ENCODE assay signal across 1 cellular context in genomic region chr4:2968381-2968780, GRCh38.
TF ChIP-seq lines count a peak whose summit lies in the region.

No MANE protein-coding gene starts in this region.

TF ChIP-seq in WTC11, 78 proteins besides CTCF, POLR2A, EP300 and RAD21 (continued from another document):
- TF ChIP-seq AR (CRISPR knock-in tag; IDR thresholded peaks at IDR 0.05) = no peak
- no peak for TF ChIP-seq TEAD1 (CRISPR knock-in tag; IDR thresholded peaks at IDR 0.05)
- TF ChIP-seq, protein P1, sequence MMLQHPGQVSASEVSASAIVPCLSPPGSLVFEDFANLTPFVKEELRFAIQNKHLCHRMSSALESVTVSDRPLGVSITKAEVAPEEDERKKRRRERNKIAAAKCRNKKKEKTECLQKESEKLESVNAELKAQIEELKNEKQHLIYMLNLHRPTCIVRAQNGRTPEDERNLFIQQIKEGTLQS (CRISPR knock-in tag; conservative IDR thresholded peaks at IDR 0.05) = no peak
- no peak for TF ChIP-seq ZNF263 (CRISPR knock-in tag; IDR thresholded peaks at IDR 0.05; ENCODE audit: low read depth)
- TF ChIP-seq, protein P2, sequence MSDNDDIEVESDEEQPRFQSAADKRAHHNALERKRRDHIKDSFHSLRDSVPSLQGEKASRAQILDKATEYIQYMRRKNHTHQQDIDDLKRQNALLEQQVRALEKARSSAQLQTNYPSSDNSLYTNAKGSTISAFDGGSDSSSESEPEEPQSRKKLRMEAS (CRISPR knock-in tag; IDR thresholded peaks at IDR 0.05) = no peak
- no peak for TF ChIP-seq NFATC4 (CRISPR knock-in tag; IDR thresholded peaks at IDR 0.05)
- no peak for TF ChIP-seq PRDM15 (CRISPR knock-in tag; IDR thresholded peaks at IDR 0.05)
- no peak for TF ChIP-seq SP1 (CRISPR knock-in tag; conservative IDR thresholded peaks at IDR 0.05)
- TF ChIP-seq, protein P3, sequence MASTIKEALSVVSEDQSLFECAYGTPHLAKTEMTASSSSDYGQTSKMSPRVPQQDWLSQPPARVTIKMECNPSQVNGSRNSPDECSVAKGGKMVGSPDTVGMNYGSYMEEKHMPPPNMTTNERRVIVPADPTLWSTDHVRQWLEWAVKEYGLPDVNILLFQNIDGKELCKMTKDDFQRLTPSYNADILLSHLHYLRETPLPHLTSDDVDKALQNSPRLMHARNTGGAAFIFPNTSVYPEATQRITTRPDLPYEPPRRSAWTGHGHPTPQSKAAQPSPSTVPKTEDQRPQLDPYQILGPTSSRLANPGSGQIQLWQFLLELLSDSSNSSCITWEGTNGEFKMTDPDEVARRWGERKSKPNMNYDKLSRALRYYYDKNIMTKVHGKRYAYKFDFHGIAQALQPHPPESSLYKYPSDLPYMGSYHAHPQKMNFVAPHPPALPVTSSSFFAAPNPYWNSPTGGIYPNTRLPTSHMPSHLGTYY (CRISPR knock-in tag; IDR thresholded peaks at IDR 0.05) = no peak
- no peak for TF ChIP-seq MLX (CRISPR knock-in tag; IDR thresholded peaks at IDR 0.05)
- TF ChIP-seq, protein P4, sequence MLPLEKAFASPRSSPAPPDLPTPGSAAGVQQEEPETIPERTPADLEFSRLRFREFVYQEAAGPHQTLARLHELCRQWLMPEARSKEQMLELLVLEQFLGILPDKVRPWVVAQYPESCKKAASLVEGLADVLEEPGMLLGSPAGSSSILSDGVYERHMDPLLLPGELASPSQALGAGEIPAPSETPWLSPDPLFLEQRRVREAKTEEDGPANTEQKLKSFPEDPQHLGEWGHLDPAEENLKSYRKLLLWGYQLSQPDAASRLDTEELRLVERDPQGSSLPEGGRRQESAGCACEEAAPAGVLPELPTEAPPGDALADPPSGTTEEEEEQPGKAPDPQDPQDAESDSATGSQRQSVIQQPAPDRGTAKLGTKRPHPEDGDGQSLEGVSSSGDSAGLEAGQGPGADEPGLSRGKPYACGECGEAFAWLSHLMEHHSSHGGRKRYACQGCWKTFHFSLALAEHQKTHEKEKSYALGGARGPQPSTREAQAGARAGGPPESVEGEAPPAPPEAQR (CRISPR knock-in tag; IDR thresholded peaks at IDR 0.05) = no peak
- TF ChIP-seq, protein P5, sequence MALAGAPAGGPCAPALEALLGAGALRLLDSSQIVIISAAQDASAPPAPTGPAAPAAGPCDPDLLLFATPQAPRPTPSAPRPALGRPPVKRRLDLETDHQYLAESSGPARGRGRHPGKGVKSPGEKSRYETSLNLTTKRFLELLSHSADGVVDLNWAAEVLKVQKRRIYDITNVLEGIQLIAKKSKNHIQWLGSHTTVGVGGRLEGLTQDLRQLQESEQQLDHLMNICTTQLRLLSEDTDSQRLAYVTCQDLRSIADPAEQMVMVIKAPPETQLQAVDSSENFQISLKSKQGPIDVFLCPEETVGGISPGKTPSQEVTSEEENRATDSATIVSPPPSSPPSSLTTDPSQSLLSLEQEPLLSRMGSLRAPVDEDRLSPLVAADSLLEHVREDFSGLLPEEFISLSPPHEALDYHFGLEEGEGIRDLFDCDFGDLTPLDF (CRISPR knock-in tag; IDR thresholded peaks at IDR 0.05) = no peak
